Comparison of ENCODE assay signal across 25 cellular contexts in the genomic region with DNA sequence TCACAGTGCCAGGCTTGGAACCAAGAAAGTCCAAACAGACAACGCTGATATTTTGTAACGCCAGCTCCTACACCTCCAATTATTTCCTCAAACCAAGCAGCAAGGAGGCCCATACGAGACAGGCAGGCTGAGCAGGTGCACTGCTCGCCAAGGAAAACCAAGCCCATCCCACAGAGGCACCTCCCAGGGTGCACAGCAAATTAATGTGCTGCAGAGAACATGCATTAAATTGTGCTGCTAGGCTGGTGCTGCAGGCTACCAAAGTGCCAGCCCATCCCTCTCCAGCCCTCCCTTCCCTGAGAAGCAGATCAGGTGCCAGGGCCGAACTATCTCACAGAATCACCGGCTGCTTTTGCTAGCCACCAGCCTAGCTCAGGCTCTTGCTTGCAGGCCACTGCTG.
"Had no signal": no experiment of that assay in that cellular context is flagged by ENCODE, and none has a peak within 500 bp of the region (broad histone marks: within the 10 kb centered on the region; RNA-seq: fewer than 3 reads in every experiment).

No MANE protein-coding gene starts in this region.

- H3K9me3 ChIP-seq: breast epithelium, gastroesophageal sphincter, tibial artery had no signal

- H3K27ac Mint-ChIP-seq: activated CD4-positive, alpha-beta T cell treated with anti-CD3 and anti-CD28 coated beads, Interleukin-2, amount 10 ng/mL, durations not matched to agents 7 days and 5 days; activated CD8-positive, alpha-beta T cell treated with anti-CD3 and anti-CD28 coated beads, Interleukin-2, amount 10 ng/mL, durations not matched to agents 7 days and 5 days; activated naive CD8-positive, alpha-beta T cell; activated T-cell treated with anti-CD3 and anti-CD28 coated beads, Interleukin-2, amount 50 U/mL, for 24 hours; activated T-helper 2 cell treated with anti-CD3 and anti-CD28 coated beads, Interferon-gamma antibody, Interleukin-2, Interleukin-4, amounts not matched to agents 10 μg/mL and 5 μg/mL and 100 μg/mL, durations not matched to agents 14 hours and 24 hours and 36 hours; endodermal cell; T-helper 2 cell treated with Interferon-gamma antibody and Interleukin-4, amounts not matched to agents 5 μg/mL and 100 μg/mL, for 36 hours had no signal

- H3K4me3 ChIP-seq: breast epithelium, dorsolateral prefrontal cortex, gastroesophageal sphincter, tibial artery had no signal

- H3K27ac ChIP-seq: breast epithelium, dorsolateral prefrontal cortex, gastroesophageal sphincter, parathyroid adenoma, tibial artery, WERI-Rb-1 had no signal

- H3K36me3 ChIP-seq: breast epithelium, gastroesophageal sphincter, tibial artery had no signal

- H3K4me1 Mint-ChIP-seq: activated CD4-positive, alpha-beta T cell treated with anti-CD3 and anti-CD28 coated beads, Interleukin-2, amount 10 ng/mL, durations not matched to agents 7 days and 5 days; central memory CD8-positive, alpha-beta T cell; stimulated activated naive CD8-positive, alpha-beta T cell treated with anti-CD3 and anti-CD28 coated beads, Interleukin-15, amount 100 ng/mL, for 72 hours had no signal

- H3K9me3 Mint-ChIP-seq: activated CD4-positive, alpha-beta T cell treated with anti-CD3 and anti-CD28 coated beads, Interleukin-2, amount 10 ng/mL, durations not matched to agents 7 days and 5 days; activated T-cell treated with anti-CD3 and anti-CD28 coated beads, Interleukin-2, amount 50 U/mL, for 24 hours; activated T-helper 2 cell treated with anti-CD3 and anti-CD28 coated beads, Interferon-gamma antibody, Interleukin-2, Interleukin-4, amounts not matched to agents 10 μg/mL and 5 μg/mL and 100 μg/mL, durations not matched to agents 14 hours and 24 hours and 36 hours; central memory CD8-positive, alpha-beta T cell; endodermal cell; stimulated activated naive CD8-positive, alpha-beta T cell treated with anti-CD3 and anti-CD28 coated beads, Interleukin-15, amount 100 ng/mL, for 72 hours; T-helper 2 cell treated with Interferon-gamma antibody and Interleukin-4, amounts not matched to agents 5 μg/mL and 100 μg/mL, for 36 hours had no signal

- DNase-seq: activated CD4-positive, alpha-beta T cell treated with anti-CD3 and anti-CD28 coated beads, Interleukin-2, amount 10 ng/mL, durations not matched to agents 7 days and 5 days; activated CD4-positive, CD25-positive, alpha-beta regulatory T cell treated with anti-CD3 and anti-CD28 coated beads, Interleukin-2, amount 50 U/mL, for 72 hours; activated CD8-positive, alpha-beta T cell treated with anti-CD3 and anti-CD28 coated beads, Interleukin-2, amount 10 ng/mL, durations not matched to agents 7 days and 5 days; activated naive CD4-positive, alpha-beta T cell; activated T-cell treated with anti-CD3 and anti-CD28 coated beads, Interleukin-2, amount 50 U/mL, for 24 hours; head of caudate nucleus; hypothalamus; left ventricle myocardium superior; mammary epithelial cell; midbrain; nucleus accumbens; right cardiac atrium; stimulated activated CD4-positive, alpha-beta T cell treated with anti-CD3 and anti-CD28 coated beads, Interleukin-12 subunit alpha, Interleukin-12 subunit beta, amount 100 ng/mL, for 4 hours; stimulated activated naive CD8-positive, alpha-beta T cell treated with anti-CD3 and anti-CD28 coated beads, Interleukin-15, amount 100 ng/mL, for 72 hours; tibial artery; WERI-Rb-1 had no signal

- H3K4me1 ChIP-seq: breast epithelium, gastroesophageal sphincter, parathyroid adenoma, tibial artery had no signal

- ATAC-seq: activated CD8-positive, alpha-beta T cell treated with anti-CD3 and anti-CD28 coated beads, Interleukin-2, amount 10 ng/mL, durations not matched to agents 7 days and 5 days; gastroesophageal sphincter; left ventricle myocardium superior; right cardiac atrium; stimulated activated naive CD8-positive, alpha-beta T cell treated with anti-CD3 and anti-CD28 coated beads, Interleukin-15, amount 100 ng/mL, for 72 hours had no signal

- H3K36me3 Mint-ChIP-seq: activated naive CD8-positive, alpha-beta T cell had no signal

- H3K4me3 Mint-ChIP-seq: activated CD4-positive, alpha-beta T cell treated with anti-CD3 and anti-CD28 coated beads, Interleukin-2, amount 10 ng/mL, durations not matched to agents 7 days and 5 days; activated CD8-positive, alpha-beta T cell treated with anti-CD3 and anti-CD28 coated beads, Interleukin-2, amount 10 ng/mL, durations not matched to agents 7 days and 5 days; activated naive CD8-positive, alpha-beta T cell; activated T-cell treated with anti-CD3 and anti-CD28 coated beads, Interleukin-2, amount 50 U/mL, for 24 hours; central memory CD8-positive, alpha-beta T cell; endodermal cell; stimulated activated naive CD8-positive, alpha-beta T cell treated with anti-CD3 and anti-CD28 coated beads, Interleukin-15, amount 100 ng/mL, for 72 hours; T-helper 2 cell treated with Interferon-gamma antibody and Interleukin-4, amounts not matched to agents 5 μg/mL and 100 μg/mL, for 36 hours had no signal
